ENCODE assay signal across 1 cellular context in the genomic region with DNA sequence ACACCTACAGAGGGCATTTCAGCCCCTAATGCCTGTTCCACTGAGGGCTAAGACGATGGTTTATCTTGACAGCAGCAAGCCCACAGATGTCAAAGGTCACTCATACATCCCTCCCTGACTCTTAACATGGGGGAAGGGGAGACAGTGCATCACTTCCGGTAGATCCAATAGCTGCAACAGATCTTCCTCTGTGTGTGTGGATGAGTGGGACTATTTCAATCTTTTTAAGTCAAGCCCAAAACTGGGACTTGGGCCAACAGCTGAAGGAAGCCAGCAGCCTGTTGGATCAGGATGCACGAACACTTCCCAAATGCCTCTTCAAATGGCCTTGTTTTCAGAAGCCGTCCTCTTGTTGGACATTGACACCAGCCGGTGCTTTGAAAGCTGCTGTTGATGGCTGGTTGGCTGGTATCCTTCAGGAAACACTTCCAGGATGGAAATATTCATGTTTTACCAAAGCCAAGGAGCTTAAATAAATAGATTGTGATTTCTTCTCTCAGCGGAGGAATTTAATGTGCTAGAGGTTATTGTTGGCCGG.
TF ChIP-seq lines count a peak whose summit lies in the region.

No MANE protein-coding gene starts in this region.

TF ChIP-seq in K562, 482 proteins besides CTCF, POLR2A, EP300 and RAD21 (continued from another document and continues in another):
- TF ChIP-seq, protein P1, sequence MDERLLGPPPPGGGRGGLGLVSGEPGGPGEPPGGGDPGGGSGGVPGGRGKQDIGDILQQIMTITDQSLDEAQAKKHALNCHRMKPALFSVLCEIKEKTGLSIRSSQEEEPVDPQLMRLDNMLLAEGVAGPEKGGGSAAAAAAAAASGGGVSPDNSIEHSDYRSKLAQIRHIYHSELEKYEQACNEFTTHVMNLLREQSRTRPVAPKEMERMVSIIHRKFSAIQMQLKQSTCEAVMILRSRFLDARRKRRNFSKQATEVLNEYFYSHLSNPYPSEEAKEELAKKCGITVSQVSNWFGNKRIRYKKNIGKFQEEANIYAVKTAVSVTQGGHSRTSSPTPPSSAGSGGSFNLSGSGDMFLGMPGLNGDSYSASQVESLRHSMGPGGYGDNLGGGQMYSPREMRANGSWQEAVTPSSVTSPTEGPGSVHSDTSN (CRISPR knock-in tag; IDR thresholded peaks at IDR 0.05; ENCODE audit: low read depth) = no peak
- TF ChIP-seq, protein P1 (tag; conservative IDR thresholded peaks at IDR 0.05; ENCODE audit: low read depth) = 0 out of 2 replicates have a peak, but pooled peaks have one; percentile 28
- TF ChIP-seq ZFPM2 (CRISPR knock-in tag; IDR thresholded peaks at IDR 0.05) (no peak), HEY1 (CRISPR knock-in tag; IDR thresholded peaks at IDR 0.05; ENCODE audit: borderline replicate concordance) (no peak), XRCC3 (IDR thresholded peaks at IDR 0.05) (no peak), CSDE1 (IDR thresholded peaks at IDR 0.05) (no peak), TCF3 (CRISPR knock-in tag; IDR thresholded peaks at IDR 0.05) (peak; percentile 60), ZNF583 (CRISPR knock-in tag; IDR thresholded peaks at IDR 0.05) (no peak), ZKSCAN3 (CRISPR knock-in tag; IDR thresholded peaks at IDR 0.05) (no peak), NBN (IDR thresholded peaks at IDR 0.05; ENCODE audit: low read depth) (no peak), CBX5 (IDR thresholded peaks at IDR 0.05; ENCODE audit: borderline replicate concordance, low read depth) (no peak), RB1 (IDR thresholded peaks at IDR 0.05; ENCODE audit: low read depth) (no peak), FIP1L1 (IDR thresholded peaks at IDR 0.05; ENCODE audit: low read depth, low read length, poor library complexity, severe bottlenecking) (no peak), DDX20 (tag; IDR thresholded peaks at IDR 0.05; ENCODE audit: low read depth) (no peak), ZBTB17 (CRISPR knock-in tag; IDR thresholded peaks at IDR 0.05) (no peak), NFE2 (IDR thresholded peaks at IDR 0.05; ENCODE audit: low read depth) (no peak), RCOR1 (IDR thresholded peaks at IDR 0.05; ENCODE audit: borderline replicate concordance in 1 of 2, low read depth in 2 of 2, low read length in 2 of 2) (peak in 1 of 2 experiments; percentile 86; a peak in 1 of 4 replicates), ZNF75A (CRISPR knock-in tag; IDR thresholded peaks at IDR 0.05) (no peak), TRIM28 (IDR thresholded peaks at IDR 0.05) (0 out of 2 replicates have a peak, but pooled peaks have one; percentile 29), GTF2F1 (IDR thresholded peaks at IDR 0.05; ENCODE audit: low read depth, low read length) (no peak), ZNF766 (CRISPR knock-in tag; conservative IDR thresholded peaks at IDR 0.05) (peak; percentile 39; the same call in 1 of the 2 replicates), ZNF785 (CRISPR knock-in tag; IDR thresholded peaks at IDR 0.05) (no peak), ZNF76 (CRISPR knock-in tag; IDR thresholded peaks at IDR 0.05; ENCODE audit: borderline replicate concordance) (no peak), NFIX (CRISPR knock-in tag; IDR thresholded peaks at IDR 0.05; ENCODE audit: low read depth) (no peak), ELF1 (tag; IDR thresholded peaks at IDR 0.05) (no peak), ZNF668 (CRISPR knock-in tag; IDR thresholded peaks at IDR 0.05) (no peak), ZNF717 (CRISPR knock-in tag; IDR thresholded peaks at IDR 0.05) (no peak)
- TF ChIP-seq, protein P2, sequence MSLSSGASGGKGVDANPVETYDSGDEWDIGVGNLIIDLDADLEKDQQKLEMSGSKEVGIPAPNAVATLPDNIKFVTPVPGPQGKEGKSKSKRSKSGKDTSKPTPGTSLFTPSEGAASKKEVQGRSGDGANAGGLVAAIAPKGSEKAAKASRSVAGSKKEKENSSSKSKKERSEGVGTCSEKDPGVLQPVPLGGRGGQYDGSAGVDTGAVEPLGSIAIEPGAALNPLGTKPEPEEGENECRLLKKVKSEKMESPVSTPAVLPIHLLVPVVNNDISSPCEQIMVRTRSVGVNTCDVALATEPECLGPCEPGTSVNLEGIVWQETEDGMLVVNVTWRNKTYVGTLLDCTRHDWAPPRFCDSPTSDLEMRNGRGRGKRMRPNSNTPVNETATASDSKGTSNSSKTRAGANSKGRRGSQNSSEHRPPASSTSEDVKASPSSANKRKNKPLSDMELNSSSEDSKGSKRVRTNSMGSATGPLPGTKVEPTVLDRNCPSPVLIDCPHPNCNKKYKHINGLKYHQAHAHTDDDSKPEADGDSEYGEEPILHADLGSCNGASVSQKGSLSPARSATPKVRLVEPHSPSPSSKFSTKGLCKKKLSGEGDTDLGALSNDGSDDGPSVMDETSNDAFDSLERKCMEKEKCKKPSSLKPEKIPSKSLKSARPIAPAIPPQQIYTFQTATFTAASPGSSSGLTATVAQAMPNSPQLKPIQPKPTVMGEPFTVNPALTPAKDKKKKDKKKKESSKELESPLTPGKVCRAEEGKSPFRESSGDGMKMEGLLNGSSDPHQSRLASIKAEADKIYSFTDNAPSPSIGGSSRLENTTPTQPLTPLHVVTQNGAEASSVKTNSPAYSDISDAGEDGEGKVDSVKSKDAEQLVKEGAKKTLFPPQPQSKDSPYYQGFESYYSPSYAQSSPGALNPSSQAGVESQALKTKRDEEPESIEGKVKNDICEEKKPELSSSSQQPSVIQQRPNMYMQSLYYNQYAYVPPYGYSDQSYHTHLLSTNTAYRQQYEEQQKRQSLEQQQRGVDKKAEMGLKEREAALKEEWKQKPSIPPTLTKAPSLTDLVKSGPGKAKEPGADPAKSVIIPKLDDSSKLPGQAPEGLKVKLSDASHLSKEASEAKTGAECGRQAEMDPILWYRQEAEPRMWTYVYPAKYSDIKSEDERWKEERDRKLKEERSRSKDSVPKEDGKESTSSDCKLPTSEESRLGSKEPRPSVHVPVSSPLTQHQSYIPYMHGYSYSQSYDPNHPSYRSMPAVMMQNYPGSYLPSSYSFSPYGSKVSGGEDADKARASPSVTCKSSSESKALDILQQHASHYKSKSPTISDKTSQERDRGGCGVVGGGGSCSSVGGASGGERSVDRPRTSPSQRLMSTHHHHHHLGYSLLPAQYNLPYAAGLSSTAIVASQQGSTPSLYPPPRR (CRISPR knock-in tag; IDR thresholded peaks at IDR 0.05; ENCODE audit: borderline replicate concordance) = no peak
- TF ChIP-seq, protein P3, sequence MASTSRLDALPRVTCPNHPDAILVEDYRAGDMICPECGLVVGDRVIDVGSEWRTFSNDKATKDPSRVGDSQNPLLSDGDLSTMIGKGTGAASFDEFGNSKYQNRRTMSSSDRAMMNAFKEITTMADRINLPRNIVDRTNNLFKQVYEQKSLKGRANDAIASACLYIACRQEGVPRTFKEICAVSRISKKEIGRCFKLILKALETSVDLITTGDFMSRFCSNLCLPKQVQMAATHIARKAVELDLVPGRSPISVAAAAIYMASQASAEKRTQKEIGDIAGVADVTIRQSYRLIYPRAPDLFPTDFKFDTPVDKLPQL (IDR thresholded peaks at IDR 0.05; ENCODE audit: extremely low read depth, insufficient read length) = no peak
- TF ChIP-seq, protein P4, sequence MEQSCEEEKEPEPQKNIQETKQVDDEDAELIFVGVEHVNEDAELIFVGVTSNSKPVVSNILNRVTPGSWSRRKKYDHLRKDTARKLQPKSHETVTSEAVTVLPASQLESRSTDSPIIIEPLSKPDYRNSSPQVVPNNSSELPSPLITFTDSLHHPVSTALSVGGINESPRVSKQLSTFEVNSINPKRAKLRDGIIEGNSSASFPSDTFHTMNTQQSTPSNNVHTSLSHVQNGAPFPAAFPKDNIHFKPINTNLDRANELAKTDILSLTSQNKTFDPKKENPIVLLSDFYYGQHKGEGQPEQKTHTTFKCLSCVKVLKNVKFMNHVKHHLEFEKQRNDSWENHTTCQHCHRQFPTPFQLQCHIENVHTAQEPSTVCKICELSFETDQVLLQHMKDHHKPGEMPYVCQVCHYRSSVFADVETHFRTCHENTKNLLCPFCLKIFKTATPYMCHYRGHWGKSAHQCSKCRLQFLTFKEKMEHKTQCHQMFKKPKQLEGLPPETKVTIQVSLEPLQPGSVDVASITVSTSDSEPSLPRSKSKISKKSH (CRISPR knock-in tag; IDR thresholded peaks at IDR 0.05) = no peak
- TF ChIP-seq, protein P5, sequence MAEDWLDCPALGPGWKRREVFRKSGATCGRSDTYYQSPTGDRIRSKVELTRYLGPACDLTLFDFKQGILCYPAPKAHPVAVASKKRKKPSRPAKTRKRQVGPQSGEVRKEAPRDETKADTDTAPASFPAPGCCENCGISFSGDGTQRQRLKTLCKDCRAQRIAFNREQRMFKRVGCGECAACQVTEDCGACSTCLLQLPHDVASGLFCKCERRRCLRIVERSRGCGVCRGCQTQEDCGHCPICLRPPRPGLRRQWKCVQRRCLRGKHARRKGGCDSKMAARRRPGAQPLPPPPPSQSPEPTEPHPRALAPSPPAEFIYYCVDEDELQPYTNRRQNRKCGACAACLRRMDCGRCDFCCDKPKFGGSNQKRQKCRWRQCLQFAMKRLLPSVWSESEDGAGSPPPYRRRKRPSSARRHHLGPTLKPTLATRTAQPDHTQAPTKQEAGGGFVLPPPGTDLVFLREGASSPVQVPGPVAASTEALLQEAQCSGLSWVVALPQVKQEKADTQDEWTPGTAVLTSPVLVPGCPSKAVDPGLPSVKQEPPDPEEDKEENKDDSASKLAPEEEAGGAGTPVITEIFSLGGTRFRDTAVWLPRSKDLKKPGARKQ (CRISPR knock-in tag; IDR thresholded peaks at IDR 0.05) = no peak
- TF ChIP-seq, protein P6, sequence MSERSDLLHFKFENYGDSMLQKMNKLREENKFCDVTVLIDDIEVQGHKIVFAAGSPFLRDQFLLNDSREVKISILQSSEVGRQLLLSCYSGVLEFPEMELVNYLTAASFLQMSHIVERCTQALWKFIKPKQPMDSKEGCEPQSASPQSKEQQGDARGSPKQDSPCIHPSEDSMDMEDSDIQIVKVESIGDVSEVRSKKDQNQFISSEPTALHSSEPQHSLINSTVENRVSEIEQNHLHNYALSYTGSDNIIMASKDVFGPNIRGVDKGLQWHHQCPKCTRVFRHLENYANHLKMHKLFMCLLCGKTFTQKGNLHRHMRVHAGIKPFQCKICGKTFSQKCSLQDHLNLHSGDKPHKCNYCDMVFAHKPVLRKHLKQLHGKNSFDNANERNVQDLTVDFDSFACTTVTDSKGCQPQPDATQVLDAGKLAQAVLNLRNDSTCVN (CRISPR knock-in tag; IDR thresholded peaks at IDR 0.05) = no peak
- TF ChIP-seq, protein P7, sequence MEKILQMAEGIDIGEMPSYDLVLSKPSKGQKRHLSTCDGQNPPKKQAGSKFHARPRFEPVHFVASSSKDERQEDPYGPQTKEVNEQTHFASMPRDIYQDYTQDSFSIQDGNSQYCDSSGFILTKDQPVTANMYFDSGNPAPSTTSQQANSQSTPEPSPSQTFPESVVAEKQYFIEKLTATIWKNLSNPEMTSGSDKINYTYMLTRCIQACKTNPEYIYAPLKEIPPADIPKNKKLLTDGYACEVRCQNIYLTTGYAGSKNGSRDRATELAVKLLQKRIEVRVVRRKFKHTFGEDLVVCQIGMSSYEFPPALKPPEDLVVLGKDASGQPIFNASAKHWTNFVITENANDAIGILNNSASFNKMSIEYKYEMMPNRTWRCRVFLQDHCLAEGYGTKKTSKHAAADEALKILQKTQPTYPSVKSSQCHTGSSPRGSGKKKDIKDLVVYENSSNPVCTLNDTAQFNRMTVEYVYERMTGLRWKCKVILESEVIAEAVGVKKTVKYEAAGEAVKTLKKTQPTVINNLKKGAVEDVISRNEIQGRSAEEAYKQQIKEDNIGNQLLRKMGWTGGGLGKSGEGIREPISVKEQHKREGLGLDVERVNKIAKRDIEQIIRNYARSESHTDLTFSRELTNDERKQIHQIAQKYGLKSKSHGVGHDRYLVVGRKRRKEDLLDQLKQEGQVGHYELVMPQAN (IDR thresholded peaks at IDR 0.05; ENCODE audit: borderline replicate concordance) = no peak
- TF ChIP-seq, protein P8, sequence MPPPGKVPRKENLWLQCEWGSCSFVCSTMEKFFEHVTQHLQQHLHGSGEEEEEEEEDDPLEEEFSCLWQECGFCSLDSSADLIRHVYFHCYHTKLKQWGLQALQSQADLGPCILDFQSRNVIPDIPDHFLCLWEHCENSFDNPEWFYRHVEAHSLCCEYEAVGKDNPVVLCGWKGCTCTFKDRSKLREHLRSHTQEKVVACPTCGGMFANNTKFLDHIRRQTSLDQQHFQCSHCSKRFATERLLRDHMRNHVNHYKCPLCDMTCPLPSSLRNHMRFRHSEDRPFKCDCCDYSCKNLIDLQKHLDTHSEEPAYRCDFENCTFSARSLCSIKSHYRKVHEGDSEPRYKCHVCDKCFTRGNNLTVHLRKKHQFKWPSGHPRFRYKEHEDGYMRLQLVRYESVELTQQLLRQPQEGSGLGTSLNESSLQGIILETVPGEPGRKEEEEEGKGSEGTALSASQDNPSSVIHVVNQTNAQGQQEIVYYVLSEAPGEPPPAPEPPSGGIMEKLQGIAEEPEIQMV (tag; conservative IDR thresholded peaks at IDR 0.05; ENCODE audit: low read depth) = no peak
- TF ChIP-seq, protein P9, sequence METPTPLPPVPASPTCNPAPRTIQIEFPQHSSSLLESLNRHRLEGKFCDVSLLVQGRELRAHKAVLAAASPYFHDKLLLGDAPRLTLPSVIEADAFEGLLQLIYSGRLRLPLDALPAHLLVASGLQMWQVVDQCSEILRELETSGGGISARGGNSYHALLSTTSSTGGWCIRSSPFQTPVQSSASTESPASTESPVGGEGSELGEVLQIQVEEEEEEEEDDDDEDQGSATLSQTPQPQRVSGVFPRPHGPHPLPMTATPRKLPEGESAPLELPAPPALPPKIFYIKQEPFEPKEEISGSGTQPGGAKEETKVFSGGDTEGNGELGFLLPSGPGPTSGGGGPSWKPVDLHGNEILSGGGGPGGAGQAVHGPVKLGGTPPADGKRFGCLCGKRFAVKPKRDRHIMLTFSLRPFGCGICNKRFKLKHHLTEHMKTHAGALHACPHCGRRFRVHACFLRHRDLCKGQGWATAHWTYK (CRISPR knock-in tag; IDR thresholded peaks at IDR 0.05) = no peak
- TF ChIP-seq, protein P10, sequence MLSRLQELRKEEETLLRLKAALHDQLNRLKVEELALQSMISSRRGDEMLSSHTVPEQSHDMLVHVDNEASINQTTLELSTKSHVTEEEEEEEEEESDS (CRISPR knock-in tag; IDR thresholded peaks at IDR 0.05) = no peak
